Comparison of ENCODE assay signal across 8 cellular contexts in genomic region chr2:238256594-238257104, GRCh38. TPM values are rescaled to one million over a fixed set of nuclear protein-coding genes. Genes with fewer than 3 reads are reported as not detected.
A peak's percentile ranks its signal among the peaks of the same experiment; 100 is the strongest.
DNase-seq lines count a peak whose midpoint lies in the region; ATAC-seq and TF ChIP-seq lines count a peak whose summit lies in the region.

No MANE protein-coding gene starts in this region.

- CTCF ChIA-PET in Calu3 (lab: Charles Lee): no interaction called here

- intact Hi-C loops in Calu3 (cut with micrococcal nuclease; ENCODE audit: unreplicated experiment): no loop called here
- intact Hi-C loops in activated CD4-positive, alpha-beta T cell treated with anti-CD3 and anti-CD28 coated beads, Interleukin-2, amount 10 ng/mL, durations not matched to agents 24 days and 14 days (cut with micrococcal nuclease): no loop called here

- H3K9me3 Mint-ChIP-seq in Calu3 (ENCODE audit: low read depth, unreplicated experiment): no peaks in the 10 kb centered on the region
- H3K9me3 Mint-ChIP-seq in activated CD4-positive, alpha-beta T cell treated with anti-CD3 and anti-CD28 coated beads, Interleukin-2, amount 10 ng/mL, durations not matched to agents 24 days and 14 days: no peaks in the 10 kb centered on the region
- no peaks in the 10 kb centered on the region for H3K9me3 Mint-ChIP-seq in memory B cell

- no peaks in the 10 kb centered on the region for H3K4me1 Mint-ChIP-seq in Calu3 (ENCODE audit: low read depth, unreplicated experiment)
- peaks cover 5% of the 10 kb centered on the region for H3K4me1 Mint-ChIP-seq in activated CD4-positive, alpha-beta T cell treated with anti-CD3 and anti-CD28 coated beads, Interleukin-2, amount 10 ng/mL, durations not matched to agents 24 days and 14 days
- no peaks in the 10 kb centered on the region for H3K4me1 Mint-ChIP-seq in memory B cell

- ATAC-seq in HG03439 (IDR thresholded peaks at IDR 0.05; ENCODE audit: unreplicated experiment): peak; percentile 49
- ATAC-seq in memory B cell (ENCODE audit: low read depth): peak; percentile 95
- no peak for ATAC-seq in GM21381 (IDR thresholded peaks at IDR 0.05; ENCODE audit: unreplicated experiment)

- peak; percentile 95 for TF ChIP-seq CTCF in Calu3 (IDR thresholded peaks at IDR 0.05; ENCODE audit: unreplicated experiment)

- no peak overlapping the region for H3K27ac Mint-ChIP-seq in Calu3 (ENCODE audit: unreplicated experiment)
- no peak overlapping the region for H3K27ac Mint-ChIP-seq in activated CD4-positive, alpha-beta T cell treated with anti-CD3 and anti-CD28 coated beads, Interleukin-2, amount 10 ng/mL, durations not matched to agents 24 days and 14 days
- H3K27ac Mint-ChIP-seq in memory B cell: no peak overlapping the region

- H3K27me3 Mint-ChIP-seq in Calu3 (ENCODE audit: unreplicated experiment): no peaks in the 10 kb centered on the region
- H3K27me3 Mint-ChIP-seq in activated CD4-positive, alpha-beta T cell treated with anti-CD3 and anti-CD28 coated beads, Interleukin-2, amount 10 ng/mL, durations not matched to agents 24 days and 14 days: no peaks in the 10 kb centered on the region
- H3K27me3 Mint-ChIP-seq in memory B cell: no peaks in the 10 kb centered on the region

- H3K36me3 Mint-ChIP-seq in Calu3 (ENCODE audit: insufficient read depth, unreplicated experiment) (peaks cover 48% of the 10 kb centered on the region), memory B cell (peaks cover 10% of the 10 kb centered on the region)
- H3K36me3 Mint-ChIP-seq in activated CD4-positive, alpha-beta T cell treated with anti-CD3 and anti-CD28 coated beads, Interleukin-2, amount 10 ng/mL, durations not matched to agents 24 days and 14 days (ENCODE audit: low read depth): peaks cover 43% of the 10 kb centered on the region

- H3K4me3 Mint-ChIP-seq in Calu3 (ENCODE audit: low read depth, unreplicated experiment) (no peak overlapping the region), memory B cell (no peak overlapping the region)
- no peak overlapping the region for H3K4me3 Mint-ChIP-seq in activated CD4-positive, alpha-beta T cell treated with anti-CD3 and anti-CD28 coated beads, Interleukin-2, amount 10 ng/mL, durations not matched to agents 24 days and 14 days

- peak; percentile 93 for DNase-seq in Calu3
- peak; percentile 80 for DNase-seq in NCI-H748 treated with DMSO at 0.1 percent for 48 hours (lab: John Stamatoyannopoulos, UW)
- DNase-seq in activated CD4-positive, alpha-beta T cell treated with anti-CD3 and anti-CD28 coated beads, Interleukin-2, amount 10 ng/mL, durations not matched to agents 24 days and 14 days: peak; percentile 89
- peak; percentile 84 to 89 for DNase-seq in dermis microvascular lymphatic vessel endothelial cell (ENCODE audit: low read depth in 2 of 2)
- DNase-seq in memory B cell (ENCODE audit: low spot score in 2 of 2): peak; percentile 51 to 58
- peak; percentile 51 to 55 for DNase-seq in stimulated activated CD8-positive, alpha-beta memory T cell treated with anti-CD3 and anti-CD28 coated beads, Interleukin-7, amount 100 ng/mL, for 4 hours (ENCODE audit: low read depth in 2 of 2)

- no TSS peak for BruUV-seq in Calu3 (replicated peaks; lab: Mats Ljungman, UMichigan)

RNA-seq across cellular contexts. Expression of gene HES6, which starts 16.8 kb away (rescaled TPM):
- total RNA-seq in Calu3 (2022) (5.9 and 8.0 TPM in 2 replicates), dermis microvascular lymphatic vessel endothelial cell (2.0 and 2.1 TPM in 2 replicates)
- 10.2 and 10.3 TPM in 2 replicates for total RNA-seq in activated CD4-positive, alpha-beta T cell treated with anti-CD3 and anti-CD28 coated beads, Interleukin-2, amount 10 ng/mL, durations not matched to agents 24 days and 14 days

RNA-seq across cellular contexts. Expression of gene PER2, which starts 31.8 kb away (rescaled TPM):
- total RNA-seq in Calu3 (2022) (14.0 and 14.8 TPM in 2 replicates), dermis microvascular lymphatic vessel endothelial cell (1.7 and 2.7 TPM in 2 replicates)
- 18.3 and 21.9 TPM in 2 replicates for total RNA-seq in activated CD4-positive, alpha-beta T cell treated with anti-CD3 and anti-CD28 coated beads, Interleukin-2, amount 10 ng/mL, durations not matched to agents 24 days and 14 days

RNA-seq across cellular contexts. Expression of gene ILKAP, which starts 53.2 kb away (rescaled TPM):
- total RNA-seq in Calu3 (2022) (51.3 and 55.4 TPM in 2 replicates), dermis microvascular lymphatic vessel endothelial cell (14.5 and 15.8 TPM in 2 replicates)
- total RNA-seq in activated CD4-positive, alpha-beta T cell treated with anti-CD3 and anti-CD28 coated beads, Interleukin-2, amount 10 ng/mL, durations not matched to agents 24 days and 14 days: 74.4 and 77.4 TPM in 2 replicates
